ENCODE assay signal across 9 cellular contexts in genomic region chr6:109484161-109484560, GRCh38. TPM values are rescaled to one million over a fixed set of nuclear protein-coding genes. Genes with fewer than 3 reads are reported as not detected.
A peak's percentile ranks its signal among the peaks of the same experiment; 100 is the strongest.
DNase-seq lines count a peak whose midpoint lies in the region; ATAC-seq, FAIRE-seq and TF ChIP-seq lines count a peak whose summit lies in the region.
"Had no signal": no experiment of that assay in that cellular context is flagged by ENCODE, and none has a peak within 500 bp of the region (broad histone marks: within the 10 kb centered on the region; RNA-seq: fewer than 3 reads in every experiment).

No MANE protein-coding gene starts in this region.

- DNase-seq in activated CD4-positive, alpha-beta T cell treated with anti-CD3 and anti-CD28 coated beads for 36 hours = no peak
- no peak for DNase-seq in activated CD4-positive, alpha-beta T cell treated with anti-CD3 and anti-CD28 coated beads, Interleukin-2, amount 50 U/mL, for 48 hours
- DNase-seq in fibroblast of peridontal ligament (ENCODE audit: extremely low read depth) = peak; percentile 25
- no peak for DNase-seq in stimulated activated naive B cell treated with anti-CD40 and anti-IgM and Interleukin-4, amounts not matched to agents 10 μg/mL and 1 μg/mL and 100 μg/mL, for 72 hours
- DNase-seq in HTR-8/SVneo (ENCODE audit: insufficient read length, low spot score) = no peak
- DNase-seq in medulla oblongata (ENCODE audit: extremely low spot score) = no peak
- DNase-seq in osteoblast (ENCODE audit: insufficient read length, low spot score, missing footprints) = no peak
- DNase-seq: trophoblast cell had no signal

- no peak for ATAC-seq in activated CD4-positive, alpha-beta T cell treated with anti-CD3 and anti-CD28 coated beads for 36 hours
- no peak for ATAC-seq in stimulated activated naive B cell treated with anti-CD40 and anti-IgM and Interleukin-4, amounts not matched to agents 10 μg/mL and 1 μg/mL and 100 μg/mL, for 72 hours (replicated peaks)

- H3K36me3 Mint-ChIP-seq in activated CD4-positive, alpha-beta T cell treated with anti-CD3 and anti-CD28 coated beads for 36 hours (ENCODE audit: low read depth) = peaks cover 26% of the 10 kb centered on the region
- H3K36me3 Mint-ChIP-seq in stimulated activated naive B cell treated with anti-CD40 and anti-IgM and Interleukin-4, amounts not matched to agents 10 μg/mL and 1 μg/mL and 100 μg/mL, for 72 hours = peaks cover 18 to 25% of the 10 kb centered on the region in 2 donors

- no peak overlapping the region for H3K4me3 ChIP-seq in osteoblast (ENCODE audit: insufficient read depth, low read length)

- no peak overlapping the region for H2AFZ ChIP-seq in osteoblast (ENCODE audit: low read length)

- H3K36me3 ChIP-seq in osteoblast (ENCODE audit: insufficient read depth, low read length) = peaks cover 19% of the 10 kb centered on the region

- H3K27me3 Mint-ChIP-seq in activated CD4-positive, alpha-beta T cell treated with anti-CD3 and anti-CD28 coated beads for 36 hours = no peaks in the 10 kb centered on the region
- no peaks in the 10 kb centered on the region for H3K27me3 Mint-ChIP-seq in stimulated activated naive B cell treated with anti-CD40 and anti-IgM and Interleukin-4, amounts not matched to agents 10 μg/mL and 1 μg/mL and 100 μg/mL, for 72 hours

- POLR2A ChIA-PET in activated CD4-positive, alpha-beta T cell treated with anti-CD3 and anti-CD28 coated beads for 36 hours (lab: Charles Lee) = no interaction called here

- no peak for FAIRE-seq in HTR-8/SVneo (lab: Jason Lieb, UNC)

- intact Hi-C loops in activated CD4-positive, alpha-beta T cell treated with anti-CD3 and anti-CD28 coated beads for 36 hours (cut with DNase I, micrococcal nuclease) = loop anchor here in 1 of 2 experiments (10.0 kb wide), 2 partner anchors 1331 to 1391 kb away; partner anchors contain the start of genes AMD1 and CDK19

- peaks cover 10% of the 10 kb centered on the region for H3K4me1 ChIP-seq in osteoblast (ENCODE audit: insufficient read depth, low read length)

- H3K79me2 ChIP-seq in osteoblast (ENCODE audit: insufficient read depth, low read length) = peaks cover 24% of the 10 kb centered on the region

- no peak for TF ChIP-seq CTCF in VCaP (conservative IDR thresholded peaks at IDR 0.05)
- no peak for TF ChIP-seq CTCF in osteoblast (IDR thresholded peaks at IDR 0.05; ENCODE audit: extremely low read depth, low read depth, low read length)

- no peaks in the 10 kb centered on the region for H3K9me3 Mint-ChIP-seq in activated CD4-positive, alpha-beta T cell treated with anti-CD3 and anti-CD28 coated beads for 36 hours (ENCODE audit: low read depth)
- H3K9me3 Mint-ChIP-seq in stimulated activated naive B cell treated with anti-CD40 and anti-IgM and Interleukin-4, amounts not matched to agents 10 μg/mL and 1 μg/mL and 100 μg/mL, for 72 hours = no peaks in the 10 kb centered on the region

- peak overlapping the region; percentile 73 for H3K27ac Mint-ChIP-seq in activated CD4-positive, alpha-beta T cell treated with anti-CD3 and anti-CD28 coated beads for 36 hours
- H3K27ac Mint-ChIP-seq in stimulated activated naive B cell treated with anti-CD40 and anti-IgM and Interleukin-4, amounts not matched to agents 10 μg/mL and 1 μg/mL and 100 μg/mL, for 72 hours = no peak overlapping the region

- no peaks in the 10 kb centered on the region for H4K20me1 ChIP-seq in osteoblast (ENCODE audit: insufficient read depth, low read length)

- no peaks in the 10 kb centered on the region for H3K9me3 ChIP-seq in osteoblast (ENCODE audit: low read depth, low read length)

- H3K27me3 ChIP-seq in osteoblast (ENCODE audit: insufficient read depth, low read length) = no peaks in the 10 kb centered on the region

- H3K27ac ChIP-seq in VCaP (peak overlapping the region; percentile 22; the same call in 1 of the 2 replicates), osteoblast (ENCODE audit: low read depth, low read length) (no peak overlapping the region)

- H3K4me1 Mint-ChIP-seq in activated CD4-positive, alpha-beta T cell treated with anti-CD3 and anti-CD28 coated beads for 36 hours = peaks cover 32% of the 10 kb centered on the region
- peaks cover 17 to 46% of the 10 kb centered on the region in 2 donors for H3K4me1 Mint-ChIP-seq in stimulated activated naive B cell treated with anti-CD40 and anti-IgM and Interleukin-4, amounts not matched to agents 10 μg/mL and 1 μg/mL and 100 μg/mL, for 72 hours

- CTCF ChIA-PET in activated CD4-positive, alpha-beta T cell treated with anti-CD3 and anti-CD28 coated beads for 36 hours (lab: Charles Lee) = no interaction called here

- H3K4me2 ChIP-seq in osteoblast (ENCODE audit: insufficient read depth, low read length) = no peak overlapping the region

- peak overlapping the region; percentile 56 for H3K4me3 Mint-ChIP-seq in activated CD4-positive, alpha-beta T cell treated with anti-CD3 and anti-CD28 coated beads for 36 hours
- peak overlapping the region; percentile 17 to 45 for H3K4me3 Mint-ChIP-seq in stimulated activated naive B cell treated with anti-CD40 and anti-IgM and Interleukin-4, amounts not matched to agents 10 μg/mL and 1 μg/mL and 100 μg/mL, for 72 hours

RNA-seq across cellular contexts. Expression of gene ZBTB24, which starts 1.1 kb away (rescaled TPM):
- total RNA-seq in activated CD4-positive, alpha-beta T cell treated with anti-CD3 and anti-CD28 coated beads for 36 hours = 10 to 100 TPM; 12.0 to 14.7 TPM
- total RNA-seq in osteoblast = 8.7 and 10.9 TPM in 2 replicates

RNA-seq across cellular contexts. Expression of gene MICAL1, which starts 28.6 kb away (rescaled TPM):
- total RNA-seq in activated CD4-positive, alpha-beta T cell treated with anti-CD3 and anti-CD28 coated beads for 36 hours = 10 to 100 TPM; 25.1 to 26.3 TPM
- 26.1 and 28.0 TPM in 2 replicates for total RNA-seq in osteoblast

RNA-seq across cellular contexts. Expression of gene SMPD2, which starts 43.6 kb away (rescaled TPM):
- 1 to 10 TPM; 7.5 to 9.5 TPM for total RNA-seq in activated CD4-positive, alpha-beta T cell treated with anti-CD3 and anti-CD28 coated beads for 36 hours
- total RNA-seq in osteoblast = 14.8 and 15.0 TPM in 2 replicates

RNA-seq across cellular contexts. Expression of gene PPIL6, which starts 43.7 kb away (rescaled TPM):
- total RNA-seq in activated CD4-positive, alpha-beta T cell treated with anti-CD3 and anti-CD28 coated beads for 36 hours = under 1 TPM in 1 of 2 experiments, not detected in 1; 0.09 TPM
- total RNA-seq in osteoblast = 5.3 and 5.8 TPM in 2 replicates
